9 cellular contexts compared by ENCODE assay signal in the genomic region with DNA sequence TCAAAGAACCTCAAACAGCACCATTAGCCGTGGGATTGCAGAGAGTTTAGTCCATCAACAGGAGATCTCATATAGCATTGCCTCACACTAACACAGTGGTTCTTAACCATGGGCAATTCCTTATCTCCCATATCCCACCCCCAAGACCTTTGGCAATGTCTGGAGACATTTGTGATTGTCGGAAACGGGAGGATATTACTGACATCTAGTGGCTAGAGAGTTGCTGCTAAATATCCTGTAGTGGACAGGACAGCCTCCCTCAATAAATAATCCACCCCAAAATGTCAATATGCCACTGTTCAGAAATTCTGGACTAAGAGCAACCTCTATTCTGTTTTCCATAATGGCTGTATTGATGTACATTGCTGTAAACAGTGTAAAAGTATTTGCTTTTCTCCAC.
DNase-seq lines count a peak whose midpoint lies in the region; ATAC-seq, FAIRE-seq and TF ChIP-seq lines count a peak whose summit lies in the region.
"Had no signal": no experiment of that assay in that cellular context is flagged by ENCODE, and none has a peak within 500 bp of the region (broad histone marks: within the 10 kb centered on the region; RNA-seq: fewer than 3 reads in every experiment).

No MANE protein-coding gene starts in this region.

- H3K9me3 Mint-ChIP-seq in glutamatergic neuron (ENCODE audit: unreplicated experiment) (no peaks in the 10 kb centered on the region), natural killer cell (peaks cover 2 to 3% of the 10 kb centered on the region in 2 donors)
- no peaks in the 10 kb centered on the region for H3K9me3 Mint-ChIP-seq in activated naive CD8-positive, alpha-beta T cell treated with anti-CD3 and anti-CD28 coated beads, Interleukin-2, amount 50 U/mL, for 24 hours

- no peak overlapping the region for H3K27ac ChIP-seq in gastrocnemius medialis

- H3K4me1 Mint-ChIP-seq in glutamatergic neuron (ENCODE audit: low read depth, unreplicated experiment), result no peaks in the 10 kb centered on the region
- H3K4me1 Mint-ChIP-seq in activated naive CD8-positive, alpha-beta T cell treated with anti-CD3 and anti-CD28 coated beads, Interleukin-2, amount 50 U/mL, for 24 hours, result no peaks in the 10 kb centered on the region
- no peaks in the 10 kb centered on the region for H3K4me1 Mint-ChIP-seq in natural killer cell

- no peak overlapping the region for H3K4me3 ChIP-seq in gastrocnemius medialis

- in situ Hi-C loops in gastrocnemius medialis (cut with MboI; ENCODE audit: low sequenced_read_pairs in 4 of 4), result no loop called here

- intact Hi-C loops in gastrocnemius medialis (cut with DNase I; ENCODE audit: low total_unique reads), result loop anchor here (10.0 kb wide), 1 partner anchor 236 kb away; no protein-coding TSS in a partner anchor
- intact Hi-C loops in natural killer cell (cut with micrococcal nuclease), result no loop called here

- ATAC-seq in gastrocnemius medialis, result no peak
- ATAC-seq in activated naive CD8-positive, alpha-beta T cell treated with anti-CD3 and anti-CD28 coated beads, Interleukin-2, amount 50 U/mL, for 24 hours, result no peak
- no peak for ATAC-seq in natural killer cell

- H3K36me3 ChIP-seq in gastrocnemius medialis, result no peaks in the 10 kb centered on the region

- no peak for FAIRE-seq in RCC 7860 (lab: Jason Lieb, UNC)

- H3K27me3 ChIP-seq in gastrocnemius medialis, result no peaks in the 10 kb centered on the region

- no peaks in the 10 kb centered on the region for H3K9me3 ChIP-seq in gastrocnemius medialis

- DNase-seq in RCC 7860 (ENCODE audit: low spot score), result peak; percentile 29
- no peak for DNase-seq in glutamatergic neuron
- DNase-seq in gastrocnemius medialis, result no peak
- DNase-seq in activated naive CD4-positive, alpha-beta T cell treated with Interleukin-2 at 50 U/mL for 16 hours, result no peak
- DNase-seq in activated gamma-delta T cell (lab: John Stamatoyannopoulos, UW), result no peak
- DNase-seq in activated naive CD8-positive, alpha-beta T cell treated with anti-CD3 and anti-CD28 coated beads, Interleukin-2, amount 50 U/mL, for 24 hours, result no peak
- DNase-seq in natural killer cell, result no peak

- no peak overlapping the region for H3K27ac Mint-ChIP-seq in glutamatergic neuron (ENCODE audit: unreplicated experiment)
- no peak overlapping the region for H3K27ac Mint-ChIP-seq in activated naive CD8-positive, alpha-beta T cell treated with anti-CD3 and anti-CD28 coated beads, Interleukin-2, amount 50 U/mL, for 24 hours
- no peak overlapping the region for H3K27ac Mint-ChIP-seq in natural killer cell
- H3K27ac Mint-ChIP-seq: stimulated activated naive CD8-positive, alpha-beta T cell treated with anti-CD3 and anti-CD28 coated beads, Interleukin-15, Interleukin-2, amounts not matched to agents 100 ng/mL and 50 ng/mL, for 24 hours had no signal

- no peak for TF ChIP-seq POLR2A in gastrocnemius medialis (IDR thresholded peaks at IDR 0.05)

- TF ChIP-seq CTCF in GM12873 (IDR thresholded peaks at IDR 0.05; ENCODE audit: insufficient read depth, low read depth, low read length, missing control alignments) (peak; percentile 32), glutamatergic neuron (IDR thresholded peaks at IDR 0.05; ENCODE audit: partially characterized antibody, unreplicated experiment) (peak; percentile 8), gastrocnemius medialis (IDR thresholded peaks at IDR 0.05 in 4 of 5, conservative IDR thresholded peaks at IDR 0.05 in 1 of 5) (peak in 3 of 5 experiments; percentile 6 to 34 (median 19)), natural killer cell (IDR thresholded peaks at IDR 0.05) (no peak)

- no peak overlapping the region for H3K4me3 Mint-ChIP-seq in glutamatergic neuron (ENCODE audit: unreplicated experiment)
- H3K4me3 Mint-ChIP-seq in activated naive CD8-positive, alpha-beta T cell treated with anti-CD3 and anti-CD28 coated beads, Interleukin-2, amount 50 U/mL, for 24 hours, result no peak overlapping the region
- no peak overlapping the region for H3K4me3 Mint-ChIP-seq in natural killer cell
- H3K4me3 Mint-ChIP-seq: stimulated activated naive CD8-positive, alpha-beta T cell treated with anti-CD3 and anti-CD28 coated beads, Interleukin-15, Interleukin-2, amounts not matched to agents 100 ng/mL and 50 ng/mL, for 24 hours had no signal

- H3K27me3 Mint-ChIP-seq in glutamatergic neuron (ENCODE audit: unreplicated experiment), result no peaks in the 10 kb centered on the region
- H3K27me3 Mint-ChIP-seq in activated naive CD8-positive, alpha-beta T cell treated with anti-CD3 and anti-CD28 coated beads, Interleukin-2, amount 50 U/mL, for 24 hours, result peaks cover 2% of the 10 kb centered on the region
- H3K27me3 Mint-ChIP-seq in natural killer cell (ENCODE audit: low read depth in 2 of 2), result no peaks in the 10 kb centered on the region

- H3K36me3 Mint-ChIP-seq in glutamatergic neuron (ENCODE audit: unreplicated experiment) (no peaks in the 10 kb centered on the region), natural killer cell (no peaks in the 10 kb centered on the region)
- no peaks in the 10 kb centered on the region for H3K36me3 Mint-ChIP-seq in activated naive CD8-positive, alpha-beta T cell treated with anti-CD3 and anti-CD28 coated beads, Interleukin-2, amount 50 U/mL, for 24 hours (ENCODE audit: low read depth)

- no peaks in the 10 kb centered on the region for H3K4me1 ChIP-seq in gastrocnemius medialis
